ENCODE assay signal across 13 cellular contexts in the genomic region with DNA sequence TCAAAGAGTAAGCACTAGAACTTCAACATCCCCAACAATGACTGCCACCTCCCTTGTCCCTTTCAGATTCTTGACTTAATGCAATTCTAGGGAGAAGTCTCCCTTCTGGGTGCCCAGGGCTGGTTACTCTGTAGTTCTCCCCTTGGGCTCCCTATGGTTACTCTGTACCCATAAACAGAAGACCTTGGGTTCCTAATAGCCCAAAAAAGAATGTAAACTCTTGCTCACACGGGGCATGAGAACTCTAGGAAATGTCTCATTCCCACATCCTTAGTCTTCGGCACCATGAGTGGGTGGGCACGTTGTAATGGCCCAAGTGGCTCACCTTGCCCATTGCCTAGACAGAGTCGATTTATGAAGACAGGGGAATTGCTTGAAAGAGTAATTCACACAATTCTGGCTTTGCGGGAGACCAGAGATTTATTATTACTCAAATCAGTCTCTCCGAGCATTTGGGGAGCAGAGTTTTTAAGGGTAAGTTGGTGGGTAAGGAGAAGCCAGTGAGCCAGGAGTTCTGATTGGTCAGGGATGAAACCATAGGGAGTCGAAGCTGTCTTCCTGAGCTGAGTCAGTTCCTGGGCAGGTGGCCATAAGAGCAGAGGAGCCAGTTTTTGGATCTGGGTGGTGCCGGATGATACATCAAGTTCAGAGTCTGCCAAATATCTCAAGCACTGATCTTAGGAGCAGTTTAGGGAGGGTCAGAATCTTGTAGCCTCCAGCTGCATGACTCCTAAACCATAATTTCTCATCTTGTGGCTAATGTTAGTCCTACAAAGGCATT.
DNase-seq lines count a peak whose midpoint lies in the region.
"Had no signal": no experiment of that assay in that cellular context is flagged by ENCODE, and none has a peak within 500 bp of the region (broad histone marks: within the 10 kb centered on the region; RNA-seq: fewer than 3 reads in every experiment).

No MANE protein-coding gene starts in this region.

- CTCF ChIA-PET in activated naive CD4-positive, alpha-beta T cell treated with anti-CD3 and anti-CD28 coated beads, Interleukin-2, amount 10 ng/mL, durations not matched to agents 7 days and 5 days (lab: Charles Lee): no interaction called here

- H3K9me3 Mint-ChIP-seq in activated CD4-positive, alpha-beta T cell treated with anti-CD3 and anti-CD28 coated beads, Interleukin-2, amount 10 ng/mL, durations not matched to agents 24 days and 14 days: peaks cover 14% of the 10 kb centered on the region
- H3K9me3 Mint-ChIP-seq in activated naive CD4-positive, alpha-beta T cell treated with anti-CD3 and anti-CD28 coated beads, Interleukin-2, amount 10 ng/mL, durations not matched to agents 7 days and 5 days: peaks cover 2% of the 10 kb centered on the region

- peak; percentile 28 for DNase-seq in activated CD4-positive, alpha-beta T cell treated with anti-CD3 and anti-CD28 coated beads, Interleukin-2, amount 10 ng/mL, durations not matched to agents 24 days and 14 days
- no peak for DNase-seq in activated CD4-positive, alpha-beta T cell treated with anti-CD3 and anti-CD28 coated beads for 4 hours
- DNase-seq in adipocyte (ENCODE audit: low read depth): peak; percentile 17
- peak; percentile 45 for DNase-seq in glomerular visceral epithelial cell (ENCODE audit: extremely low spot score)
- no peak for DNase-seq in activated naive CD4-positive, alpha-beta T cell treated with anti-CD3 and anti-CD28 coated beads, Interleukin-2, amount 10 ng/mL, durations not matched to agents 7 days and 5 days
- DNase-seq in CD1c-positive myeloid dendritic cell (ENCODE audit: extremely low spot score): no peak
- DNase-seq in SHP77 (lab: John Stamatoyannopoulos, UW): no peak
- DNase-seq in stimulated activated CD4-positive, alpha-beta T cell treated with anti-CD3 and anti-CD28 coated beads, Interleukin-4, amount 100 ng/mL, for 24 hours: no peak
- DNase-seq: 8988T; activated T-cell treated with anti-CD3 and anti-CD28 coated beads, Interleukin-2, amount 50 U/mL, for 4 hours; NCI-H2171 had no signal

- H3K4me3 ChIP-seq in adipocyte (ENCODE audit: low read length): no peak overlapping the region
- H3K4me3 ChIP-seq: K562 had no signal

- H3K27ac Mint-ChIP-seq in activated CD4-positive, alpha-beta T cell treated with anti-CD3 and anti-CD28 coated beads, Interleukin-2, amount 10 ng/mL, durations not matched to agents 24 days and 14 days: no peak overlapping the region
- no peak overlapping the region for H3K27ac Mint-ChIP-seq in activated naive CD4-positive, alpha-beta T cell treated with anti-CD3 and anti-CD28 coated beads, Interleukin-2, amount 10 ng/mL, durations not matched to agents 7 days and 5 days
- H3K27ac Mint-ChIP-seq: stimulated activated memory B cell treated with anti-CD40 and anti-IgM and Interleukin-4, amounts not matched to agents 10 μg/mL and 1 μg/mL and 100 μg/mL, for 72 hours had no signal

- H3K36me3 ChIP-seq in adipocyte (ENCODE audit: control insufficient read depth, insufficient read depth, low read length, severe bottlenecking): no peaks in the 10 kb centered on the region

- H3K27me3 Mint-ChIP-seq in activated CD4-positive, alpha-beta T cell treated with anti-CD3 and anti-CD28 coated beads, Interleukin-2, amount 10 ng/mL, durations not matched to agents 24 days and 14 days: peaks cover 9% of the 10 kb centered on the region
- H3K27me3 Mint-ChIP-seq in activated naive CD4-positive, alpha-beta T cell treated with anti-CD3 and anti-CD28 coated beads, Interleukin-2, amount 10 ng/mL, durations not matched to agents 7 days and 5 days: peaks cover 13% of the 10 kb centered on the region
- H3K27me3 Mint-ChIP-seq: stimulated activated memory B cell treated with anti-CD40 and anti-IgM and Interleukin-4, amounts not matched to agents 10 μg/mL and 1 μg/mL and 100 μg/mL, for 72 hours had no signal

- H3K9me3 ChIP-seq in adipocyte (ENCODE audit: control insufficient read depth, low read length): no peaks in the 10 kb centered on the region

- intact Hi-C loops in activated CD4-positive, alpha-beta T cell treated with anti-CD3 and anti-CD28 coated beads, Interleukin-2, amount 10 ng/mL, durations not matched to agents 24 days and 14 days (cut with micrococcal nuclease): no loop called here

- peaks cover 9% of the 10 kb centered on the region for H3K4me1 Mint-ChIP-seq in activated CD4-positive, alpha-beta T cell treated with anti-CD3 and anti-CD28 coated beads, Interleukin-2, amount 10 ng/mL, durations not matched to agents 24 days and 14 days
- H3K4me1 Mint-ChIP-seq in activated naive CD4-positive, alpha-beta T cell treated with anti-CD3 and anti-CD28 coated beads, Interleukin-2, amount 10 ng/mL, durations not matched to agents 7 days and 5 days: peaks cover 16% of the 10 kb centered on the region

- no peaks in the 10 kb centered on the region for H3K27me3 ChIP-seq in adipocyte (replicated peaks; ENCODE audit: control insufficient read depth, insufficient read depth, low read length)

- H3K9ac ChIP-seq in adipocyte (ENCODE audit: low read length): no peak overlapping the region

- H3K4me3 Mint-ChIP-seq in activated CD4-positive, alpha-beta T cell treated with anti-CD3 and anti-CD28 coated beads, Interleukin-2, amount 10 ng/mL, durations not matched to agents 24 days and 14 days: no peak overlapping the region
- H3K4me3 Mint-ChIP-seq in activated naive CD4-positive, alpha-beta T cell treated with anti-CD3 and anti-CD28 coated beads, Interleukin-2, amount 10 ng/mL, durations not matched to agents 7 days and 5 days: no peak overlapping the region
- H3K4me3 Mint-ChIP-seq: activated T-cell treated with anti-CD3 and anti-CD28 coated beads, Interleukin-2, amount 50 U/mL, for 4 hours; stimulated activated memory B cell treated with anti-CD40 and anti-IgM and Interleukin-4, amounts not matched to agents 10 μg/mL and 1 μg/mL and 100 μg/mL, for 72 hours had no signal

- no peaks in the 10 kb centered on the region for H3K36me3 Mint-ChIP-seq in activated CD4-positive, alpha-beta T cell treated with anti-CD3 and anti-CD28 coated beads, Interleukin-2, amount 10 ng/mL, durations not matched to agents 24 days and 14 days (ENCODE audit: low read depth)
- peaks cover 2% of the 10 kb centered on the region for H3K36me3 Mint-ChIP-seq in activated naive CD4-positive, alpha-beta T cell treated with anti-CD3 and anti-CD28 coated beads, Interleukin-2, amount 10 ng/mL, durations not matched to agents 7 days and 5 days
- H3K36me3 Mint-ChIP-seq: stimulated activated memory B cell treated with anti-CD40 and anti-IgM and Interleukin-4, amounts not matched to agents 10 μg/mL and 1 μg/mL and 100 μg/mL, for 72 hours had no signal

- H3K4me1 ChIP-seq in adipocyte (ENCODE audit: control insufficient read depth, insufficient read depth, low read length): peaks cover 10% of the 10 kb centered on the region

Comparison
In these comparisons a context has a peak if more than half of its experiments do, and no peak if none do; other contexts are left out.
1. DNase-seq: peak in activated CD4-positive, alpha-beta T cell treated with anti-CD3 and anti-CD28 coated beads, Interleukin-2, amount 10 ng/mL, durations not matched to agents 24 days and 14 days (single experiment), adipocyte (single experiment) and glomerular visceral epithelial cell (single experiment); none in activated CD4-positive, alpha-beta T cell treated with anti-CD3 and anti-CD28 coated beads for 4 hours (0 of 2), activated naive CD4-positive, alpha-beta T cell treated with anti-CD3 and anti-CD28 coated beads, Interleukin-2, amount 10 ng/mL, durations not matched to agents 7 days and 5 days (single experiment), CD1c-positive myeloid dendritic cell (single experiment), SHP77 (0 of 2) and stimulated activated CD4-positive, alpha-beta T cell treated with anti-CD3 and anti-CD28 coated beads, Interleukin-4, amount 100 ng/mL, for 24 hours (single experiment).